In the genomic region with DNA sequence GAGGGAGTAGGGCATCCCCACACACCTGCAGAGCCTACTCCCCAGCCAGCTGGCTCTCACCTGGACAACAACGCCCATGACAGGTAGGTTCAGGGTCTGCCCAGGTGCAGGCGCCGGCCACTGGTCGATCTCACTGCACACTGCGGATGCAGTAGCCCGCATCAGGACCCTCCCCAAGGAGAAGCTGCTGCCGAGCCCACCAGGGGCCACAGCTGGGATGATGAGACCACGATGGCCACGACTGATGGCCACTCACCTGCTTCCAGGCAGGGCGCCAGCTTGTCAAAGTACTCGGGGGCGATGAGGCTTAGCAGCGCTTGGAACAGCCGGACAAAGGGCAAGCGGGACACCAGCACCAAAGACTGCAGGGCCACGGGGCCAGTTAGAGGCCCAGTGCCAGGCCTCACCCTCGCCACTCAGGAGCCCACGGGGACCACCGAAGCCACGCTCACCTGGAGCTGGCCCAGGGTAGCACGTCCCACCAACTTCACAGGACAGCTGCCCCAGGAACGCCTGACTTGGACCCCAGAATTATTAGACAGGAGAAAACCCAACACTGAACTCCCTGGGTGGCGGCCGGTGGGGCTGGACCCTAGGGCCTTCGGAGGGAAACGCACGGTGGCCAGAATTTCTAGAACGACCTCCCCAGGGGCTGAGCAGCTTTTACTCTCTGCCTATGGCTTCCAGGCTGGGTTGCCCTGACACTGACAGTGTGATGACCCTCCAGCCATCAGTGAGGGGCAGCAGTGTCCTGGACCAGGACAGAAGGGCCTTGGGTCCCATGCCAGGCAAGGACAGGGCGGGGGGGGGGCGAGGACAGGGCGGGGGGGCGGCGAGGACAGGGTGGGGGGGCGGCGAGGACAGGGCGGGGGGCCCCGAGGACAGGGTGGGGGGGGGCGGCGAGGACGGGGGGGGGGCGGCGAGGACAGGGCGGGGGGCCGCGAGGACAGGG, we compare ENCODE assay signal across 10 cellular contexts.
"Had no signal": no experiment of that assay in that cellular context is flagged by ENCODE, and none has a peak within 500 bp of the region (broad histone marks: within the 10 kb centered on the region; RNA-seq: fewer than 3 reads in every experiment).

No MANE protein-coding gene starts in this region.

- H3K9me3 ChIP-seq: adrenal gland, tibial artery, vagina had no signal

- H3K27ac ChIP-seq: adrenal gland, parathyroid adenoma, tibial artery, vagina had no signal

- H3K4me1 ChIP-seq: parathyroid adenoma, tibial artery, vagina had no signal

- H3K27me3 ChIP-seq: adrenal gland, tibial artery, vagina had no signal

- ATAC-seq: left ventricle myocardium superior, WTC11 had no signal

- DNase-seq: activated CD4-positive, alpha-beta T cell treated with anti-CD3 and anti-CD28 coated beads for 48 hours; activated naive CD4-positive, alpha-beta T cell; adrenal gland; left ventricle myocardium superior; mesendoderm; small intestine; tibial artery had no signal

- H3K36me3 ChIP-seq: adrenal gland, tibial artery, vagina had no signal

- H3K4me3 ChIP-seq: adrenal gland, tibial artery, vagina had no signal
